Comparison of ENCODE assay signal across 34 cellular contexts in genomic region chrX:134562002-134562401, GRCh38.
"Had no signal": no experiment of that assay in that cellular context is flagged by ENCODE, and none has a peak within 500 bp of the region (broad histone marks: within the 10 kb centered on the region; RNA-seq: fewer than 3 reads in every experiment).

No MANE protein-coding gene starts in this region.

- H3K27me3 ChIP-seq: MG63 had no signal

- H3K9me3 ChIP-seq: MG63 had no signal

- H3K4me3 ChIP-seq: MG63 had no signal

- DNase-seq: Karpas-422, Kasumi-1, MG63, MM.1S, MV-4-11, NCI-H1048, NCI-H1092, NCI-H1092 treated with DMSO at 0.1 percent for 48 hours, NCI-H1105, NCI-H1105 treated with DMSO at 0.1 percent for 48 hours, NCI-H1417, NCI-H1417 treated with DMSO at 0.1 percent for 48 hours, NCI-H1436, NCI-H1436 treated with DMSO at 0.1 percent for 48 hours, NCI-H146, NCI-H1694, NCI-H1694 treated with DMSO at 0.1 percent for 48 hours, NCI-H187, NCI-H187 treated with DMSO at 0.1 percent for 48 hours, NCI-H1930, NCI-H2029, NCI-H2029 treated with DMSO at 0.1 percent for 48 hours, NCI-H2081, NCI-H2081 treated with DMSO at 0.1 percent for 48 hours, NCI-H2107, NCI-H2171, NCI-H2171 treated with DMSO at 0.1 percent for 48 hours, NCI-H2227 treated with DMSO at 0.1 percent for 48 hours, NCI-H226, NCI-H345, NCI-H446, NCI-H446 treated with DMSO at 0.1 percent for 48 hours, NCI-H510A, NCI-H510A treated with DMSO at 0.1 percent for 48 hours had no signal

- H3K36me3 ChIP-seq: MG63 had no signal
